In the genomic region with DNA sequence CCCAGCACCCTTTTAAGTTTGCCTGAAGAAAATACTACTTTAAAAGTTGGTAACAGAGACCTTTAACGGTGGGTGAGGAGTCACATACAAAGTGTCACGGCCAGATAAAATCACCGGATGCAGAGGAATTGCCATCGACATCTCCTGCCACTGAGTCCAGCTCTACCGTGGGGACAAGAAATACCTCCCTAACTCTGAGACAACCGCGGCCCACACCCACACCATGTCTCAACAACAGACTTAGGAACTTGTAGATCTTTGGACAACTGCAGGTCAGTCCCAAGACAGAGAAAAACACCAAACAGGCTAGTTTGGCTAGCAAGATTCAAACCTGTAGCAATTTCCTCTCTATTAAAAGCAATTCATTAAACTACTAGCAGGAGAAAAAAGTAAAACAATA, we compare ENCODE assay signal across 1 cellular context.
TF ChIP-seq lines count a peak whose summit lies in the region.

No MANE protein-coding gene starts in this region.

TF ChIP-seq in GM23338, 12 proteins besides CTCF, POLR2A, EP300 and RAD21 (continued from another document):
- TF ChIP-seq EZH2 (IDR thresholded peaks at IDR 0.05; ENCODE audit: low read depth, unreplicated experiment) (no peak), EZH2phosphoT487 (IDR thresholded peaks at IDR 0.05; ENCODE audit: unreplicated experiment) (no peak), CREB1 (CRISPR knock-in tag; IDR thresholded peaks at IDR 0.05; ENCODE audit: low read depth) (no peak), STAT1 (IDR thresholded peaks at IDR 0.05; ENCODE audit: unreplicated experiment) (no peak), NANOG (IDR thresholded peaks at IDR 0.05; ENCODE audit: borderline replicate concordance) (no peak), JUNB (IDR thresholded peaks at IDR 0.05; ENCODE audit: unreplicated experiment) (no peak)
- TF ChIP-seq, protein P1, sequence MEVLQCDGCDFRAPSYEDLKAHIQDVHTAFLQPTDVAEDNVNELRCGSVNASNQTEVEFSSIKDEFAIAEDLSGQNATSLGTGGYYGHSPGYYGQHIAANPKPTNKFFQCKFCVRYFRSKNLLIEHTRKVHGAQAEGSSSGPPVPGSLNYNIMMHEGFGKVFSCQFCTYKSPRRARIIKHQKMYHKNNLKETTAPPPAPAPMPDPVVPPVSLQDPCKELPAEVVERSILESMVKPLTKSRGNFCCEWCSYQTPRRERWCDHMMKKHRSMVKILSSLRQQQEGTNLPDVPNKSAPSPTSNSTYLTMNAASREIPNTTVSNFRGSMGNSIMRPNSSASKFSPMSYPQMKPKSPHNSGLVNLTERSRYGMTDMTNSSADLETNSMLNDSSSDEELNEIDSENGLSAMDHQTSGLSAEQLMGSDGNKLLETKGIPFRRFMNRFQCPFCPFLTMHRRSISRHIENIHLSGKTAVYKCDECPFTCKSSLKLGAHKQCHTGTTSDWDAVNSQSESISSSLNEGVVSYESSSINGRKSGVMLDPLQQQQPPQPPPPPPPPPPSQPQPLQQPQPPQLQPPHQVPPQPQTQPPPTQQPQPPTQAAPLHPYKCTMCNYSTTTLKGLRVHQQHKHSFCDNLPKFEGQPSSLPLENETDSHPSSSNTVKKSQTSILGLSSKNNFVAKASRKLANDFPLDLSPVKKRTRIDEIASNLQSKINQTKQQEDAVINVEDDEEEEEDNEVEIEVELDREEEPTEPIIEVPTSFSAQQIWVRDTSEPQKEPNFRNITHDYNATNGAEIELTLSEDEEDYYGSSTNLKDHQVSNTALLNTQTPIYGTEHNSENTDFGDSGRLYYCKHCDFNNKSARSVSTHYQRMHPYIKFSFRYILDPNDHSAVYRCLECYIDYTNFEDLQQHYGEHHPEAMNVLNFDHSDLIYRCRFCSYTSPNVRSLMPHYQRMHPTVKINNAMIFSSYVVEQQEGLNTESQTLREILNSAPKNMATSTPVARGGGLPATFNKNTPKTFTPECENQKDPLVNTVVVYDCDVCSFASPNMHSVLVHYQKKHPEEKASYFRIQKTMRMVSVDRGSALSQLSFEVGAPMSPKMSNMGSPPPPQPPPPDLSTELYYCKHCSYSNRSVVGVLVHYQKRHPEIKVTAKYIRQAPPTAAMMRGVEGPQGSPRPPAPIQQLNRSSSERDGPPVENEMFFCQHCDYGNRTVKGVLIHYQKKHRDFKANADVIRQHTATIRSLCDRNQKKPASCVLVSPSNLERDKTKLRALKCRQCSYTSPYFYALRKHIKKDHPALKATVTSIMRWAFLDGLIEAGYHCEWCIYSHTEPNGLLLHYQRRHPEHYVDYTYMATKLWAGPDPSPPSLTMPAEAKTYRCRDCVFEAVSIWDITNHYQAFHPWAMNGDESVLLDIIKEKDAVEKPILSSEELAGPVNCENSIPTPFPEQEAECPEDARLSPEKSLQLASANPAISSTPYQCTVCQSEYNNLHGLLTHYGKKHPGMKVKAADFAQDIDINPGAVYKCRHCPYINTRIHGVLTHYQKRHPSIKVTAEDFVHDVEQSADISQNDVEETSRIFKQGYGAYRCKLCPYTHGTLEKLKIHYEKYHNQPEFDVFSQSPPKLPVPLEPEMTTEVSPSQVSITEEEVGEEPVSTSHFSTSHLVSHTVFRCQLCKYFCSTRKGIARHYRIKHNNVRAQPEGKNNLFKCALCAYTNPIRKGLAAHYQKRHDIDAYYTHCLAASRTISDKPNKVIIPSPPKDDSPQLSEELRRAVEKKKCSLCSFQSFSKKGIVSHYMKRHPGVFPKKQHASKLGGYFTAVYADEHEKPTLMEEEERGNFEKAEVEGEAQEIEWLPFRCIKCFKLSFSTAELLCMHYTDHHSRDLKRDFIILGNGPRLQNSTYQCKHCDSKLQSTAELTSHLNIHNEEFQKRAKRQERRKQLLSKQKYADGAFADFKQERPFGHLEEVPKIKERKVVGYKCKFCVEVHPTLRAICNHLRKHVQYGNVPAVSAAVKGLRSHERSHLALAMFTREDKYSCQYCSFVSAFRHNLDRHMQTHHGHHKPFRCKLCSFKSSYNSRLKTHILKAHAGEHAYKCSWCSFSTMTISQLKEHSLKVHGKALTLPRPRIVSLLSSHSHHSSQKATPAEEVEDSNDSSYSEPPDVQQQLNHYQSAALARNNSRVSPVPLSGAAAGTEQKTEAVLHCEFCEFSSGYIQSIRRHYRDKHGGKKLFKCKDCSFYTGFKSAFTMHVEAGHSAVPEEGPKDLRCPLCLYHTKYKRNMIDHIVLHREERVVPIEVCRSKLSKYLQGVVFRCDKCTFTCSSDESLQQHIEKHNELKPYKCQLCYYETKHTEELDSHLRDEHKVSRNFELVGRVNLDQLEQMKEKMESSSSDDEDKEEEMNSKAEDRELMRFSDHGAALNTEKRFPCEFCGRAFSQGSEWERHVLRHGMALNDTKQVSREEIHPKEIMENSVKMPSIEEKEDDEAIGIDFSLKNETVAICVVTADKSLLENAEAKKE (CRISPR knock-in tag; IDR thresholded peaks at IDR 0.05), result no peak
